In the genomic region with DNA sequence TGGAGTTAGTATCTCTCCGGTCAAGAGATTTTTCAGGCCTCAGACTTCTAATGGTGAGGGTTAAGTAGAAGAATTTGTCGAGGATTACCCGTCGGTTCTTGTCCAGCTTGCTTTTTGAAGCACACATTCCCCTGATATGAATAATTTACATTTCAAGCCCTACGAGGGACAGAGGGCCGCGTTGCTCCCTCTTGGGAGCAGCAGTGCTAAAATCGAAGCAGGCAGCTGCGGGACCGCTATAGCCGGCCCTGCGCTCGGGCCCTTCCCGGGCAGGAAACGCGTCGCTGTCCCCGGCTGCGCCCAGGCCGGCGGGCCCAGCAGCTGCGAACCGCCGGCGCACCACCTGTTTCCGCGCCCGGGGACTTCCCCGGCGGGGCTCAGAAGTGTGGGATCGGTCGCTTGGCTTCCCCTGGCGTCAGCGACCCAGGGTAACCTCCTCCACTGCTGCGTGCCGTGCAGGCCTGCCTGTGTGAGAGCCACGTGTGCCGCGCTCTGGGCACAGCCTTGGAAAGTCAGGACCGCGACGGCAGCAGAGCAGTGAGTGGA, we compare ENCODE assay signal across 8 cellular contexts. TPM values are rescaled to one million over a fixed set of nuclear protein-coding genes. Genes with fewer than 3 reads are reported as not detected.
A peak's percentile ranks its signal among the peaks of the same experiment; 100 is the strongest.
DNase-seq lines count a peak whose midpoint lies in the region; ATAC-seq and TF ChIP-seq lines count a peak whose summit lies in the region.
"Not testable (repeated sequence)": the region's sequence is repeated elsewhere in the genome, so short reads cannot be mapped to it uniquely, and the experiment has no call there.

No MANE protein-coding gene starts in this region.

- WGBS in esophagus squamous epithelium, 2 donors = 6 to 19% methylated on average over 6 to 19 of the region's 42 CpGs

- peak overlapping the region; percentile 43 to 75 (median 47) for H3K4me3 Mint-ChIP-seq in nephron
- H3K4me3 Mint-ChIP-seq in stimulated activated effector memory CD8-positive, alpha-beta T cell treated with anti-CD3 and anti-CD28 coated beads, Interleukin-12 subunit alpha, Interleukin-12 subunit beta, amount 100 ng/mL, for 72 hours = peak overlapping the region; percentile 62

- peak; percentile 93 for ATAC-seq in GM21515 (IDR thresholded peaks at IDR 0.05; ENCODE audit: unreplicated experiment)
- ATAC-seq in HG03460 (IDR thresholded peaks at IDR 0.05; ENCODE audit: unreplicated experiment) = peak; percentile 93
- peak; percentile 91 for ATAC-seq in stimulated activated effector memory CD8-positive, alpha-beta T cell treated with anti-CD3 and anti-CD28 coated beads, Interleukin-12 subunit alpha, Interleukin-12 subunit beta, amount 100 ng/mL, for 72 hours

- H3K27me3 Mint-ChIP-seq in nephron (ENCODE audit: low read depth) = not testable (repeated sequence)

- peaks cover 40% of the 10 kb centered on the region for H3K4me1 Mint-ChIP-seq in nephron
- H3K4me1 Mint-ChIP-seq in stimulated activated effector memory CD8-positive, alpha-beta T cell treated with anti-CD3 and anti-CD28 coated beads, Interleukin-12 subunit alpha, Interleukin-12 subunit beta, amount 100 ng/mL, for 72 hours = peaks cover 79% of the 10 kb centered on the region

- TF ChIP-seq CTCF in esophagus squamous epithelium (IDR thresholded peaks at IDR 0.05); nephron (IDR thresholded peaks at IDR 0.05; ENCODE audit: unreplicated experiment in 3 of 3): not testable (repeated sequence)

- peak overlapping the region in 3 of 4 donors; percentile 10 to 41 (median 24) for H3K4me3 ChIP-seq in esophagus squamous epithelium

- H3K36me3 Mint-ChIP-seq in nephron (ENCODE audit: low read depth) = peaks cover 25% of the 10 kb centered on the region
- H3K36me3 Mint-ChIP-seq in stimulated activated effector memory CD8-positive, alpha-beta T cell treated with anti-CD3 and anti-CD28 coated beads, Interleukin-12 subunit alpha, Interleukin-12 subunit beta, amount 100 ng/mL, for 72 hours = peaks cover 41% of the 10 kb centered on the region

- intact Hi-C loops in esophagus squamous epithelium (cut with DNase I) = not testable (repeated sequence)

- peaks cover 5 to 35% (median 8%) of the 10 kb centered on the region in 3 donors for H3K4me1 ChIP-seq in esophagus squamous epithelium

- H3K36me3 ChIP-seq in esophagus squamous epithelium = peaks cover 0 to 36% (median 0%) of the 10 kb centered on the region in 3 donors

- H3K9me3 ChIP-seq in esophagus squamous epithelium = not testable (repeated sequence)

- not testable (repeated sequence) for H3K9me3 Mint-ChIP-seq in nephron; stimulated activated effector memory CD8-positive, alpha-beta T cell treated with anti-CD3 and anti-CD28 coated beads, Interleukin-12 subunit alpha, Interleukin-12 subunit beta, amount 100 ng/mL, for 72 hours

- H3K27ac ChIP-seq in esophagus squamous epithelium = peak overlapping the region in 3 of 4 donors; percentile 63 to 74 (median 74)

- TF ChIP-seq POLR2A in esophagus squamous epithelium (IDR thresholded peaks at IDR 0.05) = not testable (repeated sequence)

- H3K27me3 ChIP-seq in esophagus squamous epithelium = not testable (repeated sequence)

- DNase-seq in EH (ENCODE audit: low read depth) (peak; percentile 34), SHP77 treated with DMSO at 0.1 percent for 48 hours (lab: John Stamatoyannopoulos, UW) (peak; percentile 17)
- DNase-seq in activated T-helper 1 cell treated with anti-CD3 and anti-CD28 coated beads, Interleukin-2, amount 50 U/mL, for 16 hours (ENCODE audit: low read depth in 1 of 2, low spot score in 1 of 2) = peak; percentile 44 to 61
- DNase-seq in esophagus squamous epithelium (lab: John Stamatoyannopoulos, UW) = not testable (repeated sequence)
- peak; percentile 60 to 81 for DNase-seq in stimulated activated effector memory CD8-positive, alpha-beta T cell treated with anti-CD3 and anti-CD28 coated beads, Interleukin-12 subunit alpha, Interleukin-12 subunit beta, amount 100 ng/mL, for 72 hours (ENCODE audit: low spot score in 2 of 2)

- H3K27ac Mint-ChIP-seq in nephron = peak overlapping the region; percentile 62 to 88 (median 72)
- H3K27ac Mint-ChIP-seq in stimulated activated effector memory CD8-positive, alpha-beta T cell treated with anti-CD3 and anti-CD28 coated beads, Interleukin-12 subunit alpha, Interleukin-12 subunit beta, amount 100 ng/mL, for 72 hours = peak overlapping the region; percentile 89

RNA-seq across cellular contexts. Expression of gene AMZ2, which starts 11.1 kb away (rescaled TPM):
- 10 to 100 TPM; 13.7 to 47.7 (median 35.1) TPM for total RNA-seq in esophagus squamous epithelium

RNA-seq across cellular contexts. Expression of gene SLC16A6, which starts 32.0 kb away (rescaled TPM):
- 10 to 100 TPM in 3 of 4 donors, 1 to 10 TPM in 1; 9.2 to 20.9 (median 17.8) TPM for total RNA-seq in esophagus squamous epithelium

RNA-seq across cellular contexts. Expression of gene ARSG, which starts 32.3 kb away (rescaled TPM):
- total RNA-seq in esophagus squamous epithelium = 1 to 10 TPM; 6.1 to 8.9 (median 7.0) TPM
